ENCODE assay signal across 1 cellular context in the genomic region with DNA sequence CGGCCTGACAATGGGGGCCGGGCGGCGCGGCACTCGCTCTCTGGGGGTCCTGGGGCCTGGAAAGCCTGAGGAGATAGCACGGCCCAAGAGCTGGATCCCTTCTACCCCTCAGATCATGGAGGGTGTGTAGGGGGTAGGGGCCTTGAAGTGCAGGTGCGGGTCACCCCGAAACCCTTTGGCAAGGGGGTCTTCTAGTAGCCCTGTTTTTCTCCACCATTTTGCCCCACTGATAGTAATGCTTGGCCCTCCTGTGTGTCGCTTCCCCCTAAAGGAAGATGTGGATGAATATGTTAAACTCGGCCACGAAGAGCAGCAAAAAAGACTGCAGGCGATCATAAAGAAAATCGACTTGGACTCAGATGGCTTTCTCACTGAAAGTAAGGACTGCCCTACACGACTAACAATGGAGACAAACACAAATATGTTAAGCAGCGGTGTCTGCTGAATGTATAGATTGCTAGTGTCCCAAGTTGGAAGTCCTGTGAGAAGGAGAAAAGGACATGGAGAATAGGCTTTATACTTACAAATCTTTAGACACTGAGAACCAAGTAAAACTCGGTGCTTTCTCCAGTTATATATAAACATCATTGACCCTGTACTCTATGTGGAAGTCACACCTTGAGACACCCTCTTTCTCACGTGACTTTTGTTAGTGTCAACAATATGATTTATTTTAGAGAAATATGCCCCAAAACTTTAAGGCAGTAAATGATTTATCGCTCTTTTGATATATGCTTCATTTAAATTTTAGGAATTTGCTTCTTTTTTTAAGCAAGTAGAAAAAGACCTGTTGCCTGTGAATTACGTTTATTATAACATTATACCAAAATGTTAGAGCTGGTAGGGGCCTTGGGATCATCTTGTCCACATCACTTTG.
A peak's percentile ranks its signal among the peaks of the same experiment; 100 is the strongest.
TF ChIP-seq lines count a peak whose summit lies in the region.

No MANE protein-coding gene starts in this region.

TF ChIP-seq in K562, 482 proteins besides CTCF, POLR2A, EP300 and RAD21 (continued from another document):
- peak; percentile 78 for TF ChIP-seq MEIS2 (IDR thresholded peaks at IDR 0.05; ENCODE audit: partially characterized antibody)
- TF ChIP-seq HDAC1 (IDR thresholded peaks at IDR 0.05): 0 out of 4 replicates have a peak, but pooled peaks of 1 of the 2 experiments have one; percentile 16
- TF ChIP-seq, protein P1, sequence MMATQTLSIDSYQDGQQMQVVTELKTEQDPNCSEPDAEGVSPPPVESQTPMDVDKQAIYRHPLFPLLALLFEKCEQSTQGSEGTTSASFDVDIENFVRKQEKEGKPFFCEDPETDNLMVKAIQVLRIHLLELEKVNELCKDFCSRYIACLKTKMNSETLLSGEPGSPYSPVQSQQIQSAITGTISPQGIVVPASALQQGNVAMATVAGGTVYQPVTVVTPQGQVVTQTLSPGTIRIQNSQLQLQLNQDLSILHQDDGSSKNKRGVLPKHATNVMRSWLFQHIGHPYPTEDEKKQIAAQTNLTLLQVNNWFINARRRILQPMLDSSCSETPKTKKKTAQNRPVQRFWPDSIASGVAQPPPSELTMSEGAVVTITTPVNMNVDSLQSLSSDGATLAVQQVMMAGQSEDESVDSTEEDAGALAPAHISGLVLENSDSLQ (IDR thresholded peaks at IDR 0.05): peak; percentile 54
- TF ChIP-seq, protein P2, sequence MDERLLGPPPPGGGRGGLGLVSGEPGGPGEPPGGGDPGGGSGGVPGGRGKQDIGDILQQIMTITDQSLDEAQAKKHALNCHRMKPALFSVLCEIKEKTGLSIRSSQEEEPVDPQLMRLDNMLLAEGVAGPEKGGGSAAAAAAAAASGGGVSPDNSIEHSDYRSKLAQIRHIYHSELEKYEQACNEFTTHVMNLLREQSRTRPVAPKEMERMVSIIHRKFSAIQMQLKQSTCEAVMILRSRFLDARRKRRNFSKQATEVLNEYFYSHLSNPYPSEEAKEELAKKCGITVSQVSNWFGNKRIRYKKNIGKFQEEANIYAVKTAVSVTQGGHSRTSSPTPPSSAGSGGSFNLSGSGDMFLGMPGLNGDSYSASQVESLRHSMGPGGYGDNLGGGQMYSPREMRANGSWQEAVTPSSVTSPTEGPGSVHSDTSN (CRISPR knock-in tag; IDR thresholded peaks at IDR 0.05; ENCODE audit: low read depth): no peak
- TF ChIP-seq, protein P2 (tag; conservative IDR thresholded peaks at IDR 0.05; ENCODE audit: low read depth): 0 out of 2 replicates have a peak, but pooled peaks have one; percentile 32
- TF ChIP-seq GATAD2B (IDR thresholded peaks at IDR 0.05; ENCODE audit: borderline replicate concordance): 0 out of 2 replicates have a peak, but pooled peaks have one; percentile 8
- no peak for TF ChIP-seq OTX1 (CRISPR knock-in tag; IDR thresholded peaks at IDR 0.05)
- peak; percentile 56; the same call in 1 of the 2 replicates for TF ChIP-seq TOE1 (IDR thresholded peaks at IDR 0.05; ENCODE audit: borderline replicate concordance)
- no peak for TF ChIP-seq TOE1 (CRISPR knock-in tag; IDR thresholded peaks at IDR 0.05; ENCODE audit: borderline replicate concordance, low read depth)
- TF ChIP-seq SIX5 (IDR thresholded peaks at IDR 0.05; ENCODE audit: borderline replicate concordance in 1 of 2, insufficient read depth in 1 of 2, low read depth in 1 of 2, low read length in 2 of 2): no peak
- TF ChIP-seq TCF7L2 (IDR thresholded peaks at IDR 0.05; ENCODE audit: low read depth, low read length): no peak
- TF ChIP-seq, protein P3, sequence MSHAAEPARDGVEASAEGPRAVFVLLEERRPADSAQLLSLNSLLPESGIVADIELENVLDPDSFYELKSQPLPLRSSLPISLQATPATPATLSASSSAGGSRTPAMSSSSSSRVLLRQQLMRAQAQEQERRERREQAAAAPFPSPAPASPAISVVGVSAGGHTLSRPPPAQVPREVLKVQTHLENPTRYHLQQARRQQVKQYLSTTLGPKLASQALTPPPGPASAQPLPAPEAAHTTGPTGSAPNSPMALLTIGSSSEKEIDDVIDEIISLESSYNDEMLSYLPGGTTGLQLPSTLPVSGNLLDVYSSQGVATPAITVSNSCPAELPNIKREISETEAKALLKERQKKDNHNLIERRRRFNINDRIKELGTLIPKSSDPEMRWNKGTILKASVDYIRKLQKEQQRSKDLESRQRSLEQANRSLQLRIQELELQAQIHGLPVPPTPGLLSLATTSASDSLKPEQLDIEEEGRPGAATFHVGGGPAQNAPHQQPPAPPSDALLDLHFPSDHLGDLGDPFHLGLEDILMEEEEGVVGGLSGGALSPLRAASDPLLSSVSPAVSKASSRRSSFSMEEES (CRISPR knock-in tag; IDR thresholded peaks at IDR 0.05): peak; percentile 80
- TF ChIP-seq FOXK1 (CRISPR knock-in tag; IDR thresholded peaks at IDR 0.05; ENCODE audit: borderline replicate concordance): no peak
- TF ChIP-seq ZNF561 (CRISPR knock-in tag; conservative IDR thresholded peaks at IDR 0.05): no peak
- TF ChIP-seq RAD51 (IDR thresholded peaks at IDR 0.05; ENCODE audit: borderline replicate concordance, low read depth): peak; percentile 23; the same call in 1 of the 2 replicates
- TF ChIP-seq NFXL1 (CRISPR knock-in tag; IDR thresholded peaks at IDR 0.05): no peak
- TF ChIP-seq RBBP5 (IDR thresholded peaks at IDR 0.05; ENCODE audit: borderline replicate concordance, insufficient read depth, low read length, poor library complexity, severe bottlenecking): peak; percentile 14
- peak; percentile 62; the same call in 1 of the 2 replicates for TF ChIP-seq BHLHE40 (IDR thresholded peaks at IDR 0.05; ENCODE audit: low read length)
TF ChIP-seq in K562: peak in this region for 11.
